In genomic region chr3:12842469-12842868, GRCh38 we compare ENCODE assay signal across 18 cellular contexts. TPM values are rescaled to one million over a fixed set of nuclear protein-coding genes. Genes with fewer than 3 reads are reported as not detected.
A peak's percentile ranks its signal among the peaks of the same experiment; 100 is the strongest.
DNase-seq lines count a peak whose midpoint lies in the region; ATAC-seq and TF ChIP-seq lines count a peak whose summit lies in the region.
"Had no signal": no experiment of that assay in that cellular context is flagged by ENCODE, and none has a peak within 500 bp of the region (broad histone marks: within the 10 kb centered on the region; RNA-seq: fewer than 3 reads in every experiment).

No MANE protein-coding gene starts in this region.

- POLR2A ChIA-PET in CD8-positive, alpha-beta T cell (lab: Charles Lee), result interaction anchor here (1.0 to 2.1 kb wide), 5 partner anchors 13 to 179 kb away, joined by 3 to 13 read pairs (median 4); partner anchors contain the start of gene RAF1

- H2BK5ac ChIP-seq in mesenchymal stem cell (ENCODE audit: low read depth, low read length, poor library complexity, severe bottlenecking), result no peak overlapping the region

- peaks cover 25% of the 10 kb centered on the region for H3K4me1 ChIP-seq in ACC112 (ENCODE audit: control insufficient read depth, insufficient read depth, low read length, unreplicated experiment)
- peaks cover 27% of the 10 kb centered on the region for H3K4me1 ChIP-seq in CD8-positive, alpha-beta T cell (ENCODE audit: insufficient read depth, low read length)
- H3K4me1 ChIP-seq in mesenchymal stem cell (ENCODE audit: control insufficient read depth, insufficient read depth, low read depth, low read length), result peaks cover 21% of the 10 kb centered on the region

- no peak overlapping the region for H3K4me2 ChIP-seq in mesenchymal stem cell (ENCODE audit: low read length, poor library complexity, severe bottlenecking)

- no peak overlapping the region for H3K23ac ChIP-seq in mesenchymal stem cell (ENCODE audit: low read length in 2 of 2)

- peaks cover 39% of the 10 kb centered on the region for H3K36me3 Mint-ChIP-seq in CD8-positive, alpha-beta T cell
- peaks cover 11% of the 10 kb centered on the region for H3K36me3 Mint-ChIP-seq in T-helper 17 cell (ENCODE audit: low read depth)

- peak overlapping the region; percentile 94 for H3K9ac ChIP-seq in mesenchymal stem cell (ENCODE audit: low read length)

- no peak overlapping the region for H3K18ac ChIP-seq in mesenchymal stem cell (ENCODE audit: low read depth in 1 of 2, low read length in 2 of 2)

- no peak for TF ChIP-seq CTCF in CD8-positive, alpha-beta T cell (IDR thresholded peaks at IDR 0.05)

- H3K36me3 ChIP-seq in ACC112 (ENCODE audit: insufficient read depth, low read length) (peaks cover 35% of the 10 kb centered on the region), mesenchymal stem cell (ENCODE audit: control insufficient read depth in 1 of 2, insufficient read depth in 2 of 2, low read depth in 1 of 2, low read length in 2 of 2) (peaks cover 19 to 26% of the 10 kb centered on the region in 2 experiments)
- peaks cover 20% of the 10 kb centered on the region for H3K36me3 ChIP-seq in CD8-positive, alpha-beta T cell (ENCODE audit: insufficient read depth, low read length)

- no peak overlapping the region for H2BK120ac ChIP-seq in mesenchymal stem cell (ENCODE audit: low read depth, low read length)

- peak overlapping the region; percentile 99 for H3K27ac Mint-ChIP-seq in CD8-positive, alpha-beta T cell
- H3K27ac Mint-ChIP-seq in T-helper 17 cell, result peak overlapping the region; percentile 99

- 95% methylated on average over 4 of the region's 4 CpGs for whole genome bisulfite sequencing in mesenchymal stem cell

- no peak overlapping the region for H4K8ac ChIP-seq in mesenchymal stem cell (ENCODE audit: low read length)

- H2BK12ac ChIP-seq in mesenchymal stem cell (ENCODE audit: low read length in 2 of 2), result no peak overlapping the region

- no peak overlapping the region for H2BK15ac ChIP-seq in mesenchymal stem cell (ENCODE audit: low read depth, poor library complexity, severe bottlenecking)

- H3K27me3 Mint-ChIP-seq in CD8-positive, alpha-beta T cell (ENCODE audit: low read depth), result no peaks in the 10 kb centered on the region
- no peaks in the 10 kb centered on the region for H3K27me3 Mint-ChIP-seq in T-helper 17 cell

- no peak overlapping the region for H3K14ac ChIP-seq in mesenchymal stem cell (ENCODE audit: low read length in 2 of 2)

- peak overlapping the region; percentile 66 for H2AFZ ChIP-seq in ACC112 (ENCODE audit: low read length, unreplicated experiment)
- H2AFZ ChIP-seq in mesenchymal stem cell (ENCODE audit: low read depth, low read length), result no peak overlapping the region

- CTCF ChIA-PET in CD8-positive, alpha-beta T cell (lab: Charles Lee), result interaction anchor here (0.9 to 3.0 kb wide), 12 partner anchors 11 to 146 kb away, joined by 3 to 32 read pairs (median 4); partner anchors contain the start of gene CAND2

- H3K27me3 ChIP-seq in ACC112 (ENCODE audit: insufficient read depth, low read length) (no peaks in the 10 kb centered on the region), mesenchymal stem cell (ENCODE audit: control insufficient read depth in 1 of 2, insufficient read depth in 1 of 2, low read length in 2 of 2) (no peaks in the 10 kb centered on the region)
- H3K27me3 ChIP-seq in CD8-positive, alpha-beta T cell (ENCODE audit: insufficient read depth, low read length), result no peaks in the 10 kb centered on the region
- H3K27me3 ChIP-seq: BLaER1 treated with 17β-estradiol and CSF1 and Interleukin-3, amounts not matched to agents 10 nM and 100 nM; sigmoid colon; thyroid gland had no signal

- H4K91ac ChIP-seq in mesenchymal stem cell (ENCODE audit: low read length), result no peak overlapping the region

- H3K4me3 Mint-ChIP-seq in CD8-positive, alpha-beta T cell, result no peak overlapping the region
- H3K4me3 Mint-ChIP-seq in T-helper 17 cell, result no peak overlapping the region

- no peak overlapping the region for H2AK5ac ChIP-seq in mesenchymal stem cell (ENCODE audit: low read length, severe bottlenecking)

- H3K4me3 ChIP-seq in ACC112 (ENCODE audit: low read depth, low read length), result no peak overlapping the region
- no peak overlapping the region for H3K4me3 ChIP-seq in CD8-positive, alpha-beta T cell (ENCODE audit: low read depth, low read length)
- H3K4me3 ChIP-seq in mesenchymal stem cell (ENCODE audit: insufficient read depth in 1 of 2, low read depth in 1 of 2, low read length in 2 of 2), result no peak overlapping the region
- H3K4me3 ChIP-seq: thyroid gland had no signal

- no peak overlapping the region for H3K27ac ChIP-seq in ACC112 (ENCODE audit: low read depth, low read length)
- H3K27ac ChIP-seq in CD8-positive, alpha-beta T cell (ENCODE audit: low read depth, low read length), result no peak overlapping the region
- H3K27ac ChIP-seq in mesenchymal stem cell (ENCODE audit: low read length, poor library complexity, severe bottlenecking), result no peak overlapping the region

- peaks cover 40% of the 10 kb centered on the region for H3K4me1 Mint-ChIP-seq in CD8-positive, alpha-beta T cell (ENCODE audit: low read depth)
- H3K4me1 Mint-ChIP-seq in T-helper 17 cell, result peaks cover 33% of the 10 kb centered on the region

- no peak for TF ChIP-seq POLR2A in GM18505 (IDR thresholded peaks at IDR 0.05; ENCODE audit: borderline replicate concordance, extremely low read depth, insufficient read depth, insufficient read length)

- H3K4ac ChIP-seq in mesenchymal stem cell (ENCODE audit: low read depth in 1 of 2, low read length in 2 of 2), result no peak overlapping the region

- H3K79me2 ChIP-seq in ACC112 (ENCODE audit: control insufficient read depth, insufficient read depth, low read length, unreplicated experiment), result peaks cover 39% of the 10 kb centered on the region

- no peak for ATAC-seq in CD8-positive, alpha-beta T cell
- ATAC-seq in T-helper 17 cell, result no peak
- no peak for ATAC-seq in GM18505 (IDR thresholded peaks at IDR 0.05; ENCODE audit: unreplicated experiment)
- no peak for ATAC-seq in GM21723 (IDR thresholded peaks at IDR 0.05; ENCODE audit: unreplicated experiment)

- H3K79me1 ChIP-seq in mesenchymal stem cell (replicated peaks; ENCODE audit: low read length, poor library complexity, severe bottlenecking), result no peaks in the 10 kb centered on the region

- intact Hi-C loops in CD8-positive, alpha-beta T cell (cut with DNase I, micrococcal nuclease), result loop anchor here (5.0 to 10.0 kb wide), 5 partner anchors 122 to 1812 kb away; partner anchors contain the start of genes CCDC174 (in 1 of the 2), LSM3 (in 1 of the 2), TAMM41 (in 1 of the 2) and TSEN2 (in 1 of the 2)

- no peaks in the 10 kb centered on the region for H3K9me3 Mint-ChIP-seq in CD8-positive, alpha-beta T cell

- DNase-seq in CD8-positive, alpha-beta T cell, result no peak
- no peak for DNase-seq in T-helper 17 cell
- no peak for DNase-seq in mesenchymal stem cell
- no peak for DNase-seq in COR-L47 (lab: John Stamatoyannopoulos, UW)
- DNase-seq in ecto neural progenitor cell (ENCODE audit: low spot score), result no peak
- DNase-seq: activated CD4-positive, alpha-beta T cell treated with anti-CD3 and anti-CD28 coated beads for 1 hour; DMS79 treated with DMSO at 0.1 percent for 48 hours; NCI-H2029; NCI-H524; occipital lobe; sigmoid colon; stimulated activated CD4-positive, alpha-beta T cell treated with anti-CD3 and anti-CD28 coated beads, Interleukin-4, amount 100 ng/mL, for 1 hour; stimulated activated CD8-positive, alpha-beta memory T cell treated with anti-CD3 and anti-CD28 coated beads, Interleukin-4, amount 100 ng/mL, for 48 hours; thyroid gland had no signal

- no peaks in the 10 kb centered on the region for H3K9me3 ChIP-seq in CD8-positive, alpha-beta T cell (ENCODE audit: low read length)
- H3K9me3 ChIP-seq in T-helper 17 cell (ENCODE audit: control insufficient read depth, low read length, poor library complexity, severe bottlenecking) (no peaks in the 10 kb centered on the region), mesenchymal stem cell (ENCODE audit: control insufficient read depth, low read length) (no peaks in the 10 kb centered on the region)
- H3K9me3 ChIP-seq: BLaER1 treated with 17β-estradiol and CSF1 and Interleukin-3, amounts not matched to agents 10 nM and 100 nM; sigmoid colon; thyroid gland had no signal

RNA-seq across cellular contexts. Expression of gene RPL32, which starts 1.1 kb away (rescaled TPM):
- total RNA-seq in CD8-positive, alpha-beta T cell, result 1,000 to 10,000 TPM; 4,188 to 4,224 TPM
- 1,000 to 10,000 TPM; 3,315 to 3,401 TPM for total RNA-seq in T-helper 17 cell
- 1,587 TPM for polyA plus RNA-seq in mesenchymal stem cell (2013, experiment 1 of 2)
- polyA plus RNA-seq in mesenchymal stem cell (2013, experiment 2 of 2), result 1,642 TPM

RNA-seq across cellular contexts. Expression of gene CAND2, which starts 46.0 kb away (rescaled TPM):
- 1 to 10 TPM in 1 of 2 experiments, under 1 TPM in 1; 0.92 to 1.1 TPM for total RNA-seq in CD8-positive, alpha-beta T cell
- total RNA-seq in T-helper 17 cell, result 1 to 10 TPM; 1.2 to 1.6 TPM
- 3.9 TPM for polyA plus RNA-seq in mesenchymal stem cell (2013, experiment 1 of 2)
- polyA plus RNA-seq in mesenchymal stem cell (2013, experiment 2 of 2), result 3.7 TPM
